ENCODE assay signal across 16 cellular contexts in genomic region chr1:214331180-214331579, GRCh38. TPM values are rescaled to one million over a fixed set of nuclear protein-coding genes. Genes with fewer than 3 reads are reported as not detected.
DNase-seq lines count a peak whose midpoint lies in the region; FAIRE-seq and TF ChIP-seq lines count a peak whose summit lies in the region.
"Had no signal": no experiment of that assay in that cellular context is flagged by ENCODE, and none has a peak within 500 bp of the region (broad histone marks: within the 10 kb centered on the region; RNA-seq: fewer than 3 reads in every experiment).

No MANE protein-coding gene starts in this region.

- H3K9ac ChIP-seq in astrocyte (ENCODE audit: low read length): no peak overlapping the region

- H3K79me2 ChIP-seq in astrocyte (ENCODE audit: insufficient read depth, low read length): no peaks in the 10 kb centered on the region

- peaks cover 49% of the 10 kb centered on the region for H3K4me1 Mint-ChIP-seq in Caco-2 (ENCODE audit: low read depth, unreplicated experiment)
- peaks cover 14% of the 10 kb centered on the region for H3K4me1 Mint-ChIP-seq in astrocyte (ENCODE audit: low read depth, unreplicated experiment)

- no peak overlapping the region for H2AFZ ChIP-seq in astrocyte (ENCODE audit: low read depth, low read length)

- no peak overlapping the region for H3K27ac ChIP-seq in astrocyte (ENCODE audit: low read depth, low read length)
- H3K27ac ChIP-seq in left ventricle myocardium inferior (replicated peaks): peak overlapping the region; percentile 69
- peak overlapping the region in 7 of 8 donors; percentile 44 to 82 (median 64) for H3K27ac ChIP-seq in spleen
- H3K27ac ChIP-seq in small intestine (ENCODE audit: low read depth in 1 of 2, low read length in 1 of 2): no peak overlapping the region
- H3K27ac ChIP-seq: A549, SJSA1 had no signal

- H3K27ac Mint-ChIP-seq in Caco-2 (ENCODE audit: unreplicated experiment) (peak overlapping the region; percentile 63), astrocyte (ENCODE audit: unreplicated experiment) (peak overlapping the region; percentile 84)
- H3K27ac Mint-ChIP-seq: B cell had no signal

- POLR2A ChIA-PET in Caco-2 (lab: Charles Lee): no interaction called here

- CTCF ChIA-PET in Caco-2 (lab: Charles Lee): interaction anchor here (0.7 to 3.4 kb wide), 29 partner anchors 10 to 343 kb away, joined by 3 to 99 read pairs (median 6); partner anchors contain the start of genes PROX1, PTPN14 and SMYD2

- DNase-seq in Caco-2: no peak
- no peak for DNase-seq in astrocyte (ENCODE audit: low read depth)
- DNase-seq in left ventricle myocardium inferior: peak; percentile 38
- DNase-seq in spleen: no peak
- DNase-seq in activated gamma-delta T cell (lab: John Stamatoyannopoulos, UW): no peak
- DNase-seq in small intestine: no peak
- DNase-seq in NAMALWA (ENCODE audit: low spot score): no peak
- DNase-seq: NCI-H1417 treated with DMSO at 0.1 percent for 48 hours, NCI-H187 treated with DMSO at 0.1 percent for 48 hours, NCI-H2227 treated with DMSO at 0.1 percent for 48 hours, NCI-H510A had no signal

- TF ChIP-seq POLR2A in spleen (IDR thresholded peaks at IDR 0.05): no peak

- H3K4me1 ChIP-seq in Caco-2 (peaks cover 32% of the 10 kb centered on the region), astrocyte (ENCODE audit: insufficient read depth, low read length) (no peaks in the 10 kb centered on the region), left ventricle myocardium inferior (peaks cover 55% of the 10 kb centered on the region), spleen (peaks cover 0 to 64% (median 24%) of the 10 kb centered on the region in 6 donors), small intestine (ENCODE audit: control insufficient read depth in 2 of 2, insufficient read depth in 1 of 2, low read depth in 1 of 2, low read length in 1 of 2) (no peaks in the 10 kb centered on the region)
- H3K4me1 ChIP-seq: A549 had no signal

- H3K36me3 ChIP-seq in Caco-2 (ENCODE audit: control insufficient read depth, insufficient read depth, low read length): peaks cover 6% of the 10 kb centered on the region
- peaks cover 7% of the 10 kb centered on the region for H3K36me3 ChIP-seq in astrocyte (ENCODE audit: insufficient read depth, low read length)
- H3K36me3 ChIP-seq in left ventricle myocardium inferior: peaks cover 35% of the 10 kb centered on the region
- H3K36me3 ChIP-seq in spleen: peaks cover 0 to 66% (median 17%) of the 10 kb centered on the region in 6 donors
- H3K36me3 ChIP-seq in small intestine (ENCODE audit: control insufficient read depth in 2 of 2, insufficient read depth in 2 of 2, low read length in 2 of 2): no peaks in the 10 kb centered on the region

- H3K27me3 Mint-ChIP-seq in Caco-2 (ENCODE audit: insufficient read depth, unreplicated experiment) (no peaks in the 10 kb centered on the region), astrocyte (ENCODE audit: low read depth, unreplicated experiment) (no peaks in the 10 kb centered on the region)
- H3K27me3 Mint-ChIP-seq: B cell had no signal

- no peaks in the 10 kb centered on the region for H3K27me3 ChIP-seq in Caco-2 (replicated peaks; ENCODE audit: control insufficient read depth, insufficient read depth, low read length)
- no peaks in the 10 kb centered on the region for H3K27me3 ChIP-seq in astrocyte (ENCODE audit: insufficient read depth, low read length)
- no peaks in the 10 kb centered on the region for H3K27me3 ChIP-seq in left ventricle myocardium inferior (ENCODE audit: low read depth)
- no peaks in the 10 kb centered on the region for H3K27me3 ChIP-seq in spleen (replicated peaks in 1 of 7)
- H3K27me3 ChIP-seq in small intestine (ENCODE audit: control insufficient read depth in 2 of 2, insufficient read depth in 2 of 2, low read length in 2 of 2): no peaks in the 10 kb centered on the region
- H3K27me3 ChIP-seq: SJSA1 had no signal

- 54 to 88% (median 81%) methylated on average over 1 of the region's 1 CpG for WGBS in spleen, 5 donors
- 92 to 94% (median 93%) methylated on average over 1 of the region's 1 CpG for WGBS in small intestine, 3 donors

- H3K4me3 ChIP-seq in Caco-2 (ENCODE audit: low read depth, low read length): no peak overlapping the region
- no peak overlapping the region for H3K4me3 ChIP-seq in astrocyte (ENCODE audit: insufficient read depth, low read depth, low read length)
- no peak overlapping the region for H3K4me3 ChIP-seq in left ventricle myocardium inferior
- H3K4me3 ChIP-seq in spleen: no peak overlapping the region
- H3K4me3 ChIP-seq in small intestine (ENCODE audit: low read depth in 1 of 2, low read length in 2 of 2): no peak overlapping the region
- H3K4me3 ChIP-seq: A549, SJSA1 had no signal

- intact Hi-C loops in Caco-2 (cut with micrococcal nuclease; ENCODE audit: unreplicated experiment) (loop anchor here (5.0 kb wide), 1 partner anchor 271 kb away; the partner anchor contains the start of gene CENPF), left ventricle myocardium inferior (cut with micrococcal nuclease) (loop anchor here (5.0 kb wide), 1 partner anchor 256 kb away; no protein-coding TSS in a partner anchor), spleen (cut with DNase I; ENCODE audit: low total_unique reads) (loop anchor here (5.0 kb wide), 1 partner anchor 256 kb away; no protein-coding TSS in a partner anchor)

- no peaks in the 10 kb centered on the region for H3K9me3 ChIP-seq in Caco-2
- no peaks in the 10 kb centered on the region for H3K9me3 ChIP-seq in astrocyte (ENCODE audit: insufficient read depth, low read depth, low read length)
- no peaks in the 10 kb centered on the region for H3K9me3 ChIP-seq in left ventricle myocardium inferior (replicated peaks)
- H3K9me3 ChIP-seq in spleen: no peaks in the 10 kb centered on the region
- H3K9me3 ChIP-seq in small intestine (ENCODE audit: control insufficient read depth, low read depth): no peaks in the 10 kb centered on the region
- H3K9me3 ChIP-seq: A549, SJSA1 had no signal

- TF ChIP-seq CTCF in Caco-2 (IDR thresholded peaks at IDR 0.05; ENCODE audit: insufficient read depth in 1 of 2, low read depth in 1 of 2, low read length in 1 of 2, severe bottlenecking in 1 of 2, unreplicated experiment in 1 of 2): no peak
- TF ChIP-seq CTCF in astrocyte (IDR thresholded peaks at IDR 0.05; ENCODE audit: insufficient read depth, low read depth, low read length): no peak
- no peak for TF ChIP-seq CTCF in left ventricle myocardium inferior (IDR thresholded peaks at IDR 0.05; ENCODE audit: borderline replicate concordance)
- TF ChIP-seq CTCF in spleen (IDR thresholded peaks at IDR 0.05 in 8 of 11, conservative IDR thresholded peaks at IDR 0.05 in 3 of 11): no peak

- H3K9me3 Mint-ChIP-seq in Caco-2 (ENCODE audit: unreplicated experiment) (no peaks in the 10 kb centered on the region), astrocyte (ENCODE audit: unreplicated experiment) (peaks cover 1% of the 10 kb centered on the region)
- H3K9me3 Mint-ChIP-seq: CD14-positive monocyte, H9 had no signal

- H3K4me3 Mint-ChIP-seq in Caco-2 (ENCODE audit: unreplicated experiment) (peak overlapping the region; percentile 56), astrocyte (ENCODE audit: unreplicated experiment) (no peak overlapping the region)
- H3K4me3 Mint-ChIP-seq: B cell, CD14-positive monocyte, H9 had no signal

- H3K4me2 ChIP-seq in astrocyte (ENCODE audit: low read length): no peak overlapping the region
- H3K4me2 ChIP-seq: A549 had no signal

- FAIRE-seq in astrocyte (lab: Jason Lieb, UNC) (no peak), small intestine (lab: Jason Lieb, UNC) (no peak)
- FAIRE-seq: A549 had no signal

- peaks cover 3% of the 10 kb centered on the region for H4K20me1 ChIP-seq in astrocyte (ENCODE audit: insufficient read depth, low read length)

- H3K36me3 Mint-ChIP-seq in Caco-2 (ENCODE audit: insufficient read depth, unreplicated experiment) (peaks cover 99% of the 10 kb centered on the region), astrocyte (ENCODE audit: low read depth, unreplicated experiment) (no peaks in the 10 kb centered on the region)

- BruUV-seq in Caco-2 (replicated peaks; lab: Mats Ljungman, UMichigan): no TSS peak

RNA-seq across cellular contexts. Expression of gene SMYD2, which starts 50.2 kb away (rescaled TPM):
- total RNA-seq in Caco-2 (2022) (161 and 182 TPM in 2 replicates), astrocyte (33.7 and 38.6 TPM in 2 replicates), left ventricle myocardium inferior (247 TPM), spleen (10 to 100 TPM; 24.4 to 39.7 (median 34.0) TPM)
- polyA plus RNA-seq in spleen (10 to 100 TPM; 23.5 to 33.6 (median 23.7) TPM), small intestine (10 to 100 TPM; 20.8 to 21.3 (median 21.2) TPM)

Comparison
In these comparisons a context has a peak if more than half of its experiments do, and no peak if none do; other contexts are left out.
1. H3K27ac ChIP-seq: peak in left ventricle myocardium inferior (single experiment) and spleen (7 of 8); none in astrocyte (single experiment) and small intestine (0 of 2).